Comparison of ENCODE assay signal across 1 cellular context in genomic region chr3:52154135-52155094, GRCh38.
TF ChIP-seq lines count a peak whose summit lies in the region.

POC1A (minus strand) TSS chr3:52154423; CDS start chr3:52154372, 51 bp downstream.

TF ChIP-seq in HEK293, 187 proteins besides CTCF, POLR2A, EP300 and RAD21 (continued from another document):
- TF ChIP-seq ZNF280C (tag by site-specific recombination; IDR thresholded peaks at IDR 0.05) (no peak), ZNF350 (tag by site-specific recombination; IDR thresholded peaks at IDR 0.05) (no peak), PRDM1 (tag by site-specific recombination; IDR thresholded peaks at IDR 0.05) (no peak), ZNF426 (tag by site-specific recombination; IDR thresholded peaks at IDR 0.05) (no peak), ZFP69B (tag by site-specific recombination; IDR thresholded peaks at IDR 0.05) (peak; percentile 64; the same call in 1 of the 2 replicates), ZNF157 (tag by site-specific recombination; IDR thresholded peaks at IDR 0.05) (no peak), GLIS2 (tag by site-specific recombination; IDR thresholded peaks at IDR 0.05) (peak; percentile 85), TCF7L2 (IDR thresholded peaks at IDR 0.05; ENCODE audit: borderline replicate concordance, low read depth, low read length) (no peak), IKZF3 (tag by site-specific recombination; IDR thresholded peaks at IDR 0.05) (peak; percentile 79), ZSCAN5A (tag by site-specific recombination; IDR thresholded peaks at IDR 0.05) (no peak), ZNF19 (tag by site-specific recombination; IDR thresholded peaks at IDR 0.05; ENCODE audit: low read depth) (no peak), ZNF776 (tag by site-specific recombination; IDR thresholded peaks at IDR 0.05; ENCODE audit: borderline replicate concordance) (no peak), ZNF548 (tag by site-specific recombination; IDR thresholded peaks at IDR 0.05) (no peak), ZNF837 (tag by site-specific recombination; IDR thresholded peaks at IDR 0.05) (no peak), ZNF514 (tag by site-specific recombination; IDR thresholded peaks at IDR 0.05) (no peak), GLI2 (tag by site-specific recombination; IDR thresholded peaks at IDR 0.05; ENCODE audit: borderline replicate concordance, low read depth) (no peak), ZNF16 (tag by site-specific recombination; IDR thresholded peaks at IDR 0.05; ENCODE audit: low read depth) (no peak), ZNF518A (tag by site-specific recombination; conservative IDR thresholded peaks at IDR 0.05; ENCODE audit: low read depth) (no peak), ZBTB7A (tag by site-specific recombination; IDR thresholded peaks at IDR 0.05; ENCODE audit: low read depth) (0 out of 2 replicates have a peak, but pooled peaks have one; percentile 59), ZBTB17 (tag by site-specific recombination; IDR thresholded peaks at IDR 0.05) (peak; percentile 87), ZNF23 (tag by site-specific recombination; IDR thresholded peaks at IDR 0.05; ENCODE audit: borderline replicate concordance) (no peak), ZXDB (tag by site-specific recombination; IDR thresholded peaks at IDR 0.05) (peak; percentile 35; the same call in 1 of the 2 replicates), SP3 (tag by site-specific recombination; IDR thresholded peaks at IDR 0.05) (peak; percentile 93), ZNF501 (tag by site-specific recombination; IDR thresholded peaks at IDR 0.05) (0 out of 2 replicates have a peak, but pooled peaks have one; percentile 22), RBAK (tag by site-specific recombination; IDR thresholded peaks at IDR 0.05) (no peak), TSHZ1 (tag by site-specific recombination; IDR thresholded peaks at IDR 0.05; ENCODE audit: borderline replicate concordance) (no peak), ZNF114 (tag by site-specific recombination; IDR thresholded peaks at IDR 0.05) (no peak), KLF10 (tag by site-specific recombination; IDR thresholded peaks at IDR 0.05) (peak; percentile 93), ZNF311 (tag by site-specific recombination; IDR thresholded peaks at IDR 0.05; ENCODE audit: borderline replicate concordance) (no peak), ZNF747 (tag by site-specific recombination; IDR thresholded peaks at IDR 0.05) (no peak), ZNF600 (tag by site-specific recombination; IDR thresholded peaks at IDR 0.05) (peak; percentile 59; the same call in 1 of the 2 replicates), ZNF239 (tag by site-specific recombination; IDR thresholded peaks at IDR 0.05) (no peak), ZNF544 (tag by site-specific recombination; IDR thresholded peaks at IDR 0.05) (no peak), KLF1 (tag by site-specific recombination; IDR thresholded peaks at IDR 0.05) (peak; percentile 76), YY1 (tag by site-specific recombination; IDR thresholded peaks at IDR 0.05) (peak; percentile 79), ZNF76 (tag by site-specific recombination; IDR thresholded peaks at IDR 0.05; ENCODE audit: borderline replicate concordance, low read depth) (peak; percentile 69; the same call in 1 of the 2 replicates), ZNF785 (tag by site-specific recombination; IDR thresholded peaks at IDR 0.05) (no peak), ZNF654 (tag by site-specific recombination; IDR thresholded peaks at IDR 0.05; ENCODE audit: low read depth) (no peak), WT1 (tag by site-specific recombination; IDR thresholded peaks at IDR 0.05) (no peak), ZNF394 (tag by site-specific recombination; IDR thresholded peaks at IDR 0.05; ENCODE audit: borderline replicate concordance) (peak; percentile 98), ZNF112 (tag by site-specific recombination; IDR thresholded peaks at IDR 0.05) (no peak), ZNF621 (tag by site-specific recombination; IDR thresholded peaks at IDR 0.05) (no peak), ZNF266 (tag by site-specific recombination; IDR thresholded peaks at IDR 0.05; ENCODE audit: low read depth) (no peak), ZBTB26 (tag by site-specific recombination; optimal IDR thresholded peaks at IDR 0.05) (peak; percentile 55), ZNF707 (tag by site-specific recombination; IDR thresholded peaks at IDR 0.05) (no peak), ZNF529 (tag by site-specific recombination; IDR thresholded peaks at IDR 0.05; ENCODE audit: insufficient replicate concordance) (no peak), ZNF366 (tag by site-specific recombination; conservative IDR thresholded peaks at IDR 0.05) (no peak), ZSCAN4 (tag by site-specific recombination; IDR thresholded peaks at IDR 0.05) (no peak), ZNF677 (tag by site-specific recombination; IDR thresholded peaks at IDR 0.05) (no peak)
